22 cellular contexts compared by ENCODE assay signal in the genomic region with DNA sequence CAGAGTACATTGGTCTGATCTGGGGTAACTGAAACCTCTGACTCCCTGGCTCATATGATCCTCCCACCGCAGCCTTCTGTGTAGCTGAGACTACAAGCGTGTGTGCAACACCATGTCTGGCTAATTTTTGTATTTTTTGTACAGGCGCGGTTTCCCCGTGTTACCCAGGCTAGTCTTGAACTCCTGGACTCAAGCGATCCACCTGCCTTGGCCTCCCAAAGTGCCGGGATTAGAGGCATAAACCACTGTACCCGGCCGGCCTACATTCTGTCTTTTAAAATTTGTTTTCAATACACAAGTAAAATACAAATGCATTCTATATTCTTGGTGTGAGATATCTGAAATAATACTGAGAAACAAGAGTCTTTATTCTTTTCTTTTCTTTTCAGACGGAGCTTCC. TPM values are rescaled to one million over a fixed set of nuclear protein-coding genes. Genes with fewer than 3 reads are reported as not detected.
DNase-seq lines count a peak whose midpoint lies in the region; ATAC-seq and TF ChIP-seq lines count a peak whose summit lies in the region.
"Had no signal": no experiment of that assay in that cellular context is flagged by ENCODE, and none has a peak within 500 bp of the region (broad histone marks: within the 10 kb centered on the region; RNA-seq: fewer than 3 reads in every experiment).

No MANE protein-coding gene starts in this region.

- H3K36me3 Mint-ChIP-seq in natural killer cell (no peaks in the 10 kb centered on the region), nephron (ENCODE audit: low read depth) (no peaks in the 10 kb centered on the region)
- no peaks in the 10 kb centered on the region for H3K36me3 Mint-ChIP-seq in natural killer cell treated with Interleukin-12 subunit alpha and Interleukin-12 subunit beta and Interleukin-15 and Interleukin-18, amount 100 ng/mL, for 72 hours
- H3K36me3 Mint-ChIP-seq in activated CD8-positive, alpha-beta T cell treated with anti-CD3 and anti-CD28 coated beads for 36 hours (ENCODE audit: low read depth), result no peaks in the 10 kb centered on the region

- CTCF ChIA-PET in activated CD8-positive, alpha-beta T cell treated with anti-CD3 and anti-CD28 coated beads for 36 hours (lab: Charles Lee), result interaction anchor here (2.2 to 3.2 kb wide), 2 partner anchors 31 to 179 kb away, joined by 10 to 13 read pairs; a partner anchor contains a TSS

- H3K4me3 Mint-ChIP-seq in natural killer cell (no peak overlapping the region), nephron (peak overlapping the region in 2 of 3 experiments; percentile 35 to 49)
- no peak overlapping the region for H3K4me3 Mint-ChIP-seq in natural killer cell treated with Interleukin-12 subunit alpha and Interleukin-12 subunit beta and Interleukin-15 and Interleukin-18, amount 100 ng/mL, for 72 hours
- peak overlapping the region; percentile 15 for H3K4me3 Mint-ChIP-seq in activated CD8-positive, alpha-beta T cell treated with anti-CD3 and anti-CD28 coated beads for 36 hours

- peaks cover 0 to 9% of the 10 kb centered on the region in 2 donors for H3K4me1 Mint-ChIP-seq in natural killer cell
- H3K4me1 Mint-ChIP-seq in natural killer cell treated with Interleukin-12 subunit alpha and Interleukin-12 subunit beta and Interleukin-15 and Interleukin-18, amount 100 ng/mL, for 72 hours (ENCODE audit: low read depth in 2 of 2), result peaks cover 3 to 7% of the 10 kb centered on the region in 2 donors
- peaks cover 10% of the 10 kb centered on the region for H3K4me1 Mint-ChIP-seq in activated CD8-positive, alpha-beta T cell treated with anti-CD3 and anti-CD28 coated beads for 36 hours (ENCODE audit: low read depth)
- peaks cover 8% of the 10 kb centered on the region for H3K4me1 Mint-ChIP-seq in nephron

- ATAC-seq in natural killer cell, result no peak
- no peak for ATAC-seq in natural killer cell treated with Interleukin-12 subunit alpha and Interleukin-12 subunit beta and Interleukin-15 and Interleukin-18, amount 100 ng/mL, for 72 hours
- no peak for ATAC-seq in activated CD8-positive, alpha-beta T cell treated with anti-CD3 and anti-CD28 coated beads for 36 hours
- no peak for ATAC-seq in HG02840 (IDR thresholded peaks at IDR 0.05; ENCODE audit: low FRiP score, unreplicated experiment)
- ATAC-seq: gastroesophageal sphincter, mucosa of descending colon had no signal

- no peaks in the 10 kb centered on the region for H3K27me3 Mint-ChIP-seq in natural killer cell (ENCODE audit: low read depth in 2 of 2)
- no peaks in the 10 kb centered on the region for H3K27me3 Mint-ChIP-seq in natural killer cell treated with Interleukin-12 subunit alpha and Interleukin-12 subunit beta and Interleukin-15 and Interleukin-18, amount 100 ng/mL, for 72 hours
- no peaks in the 10 kb centered on the region for H3K27me3 Mint-ChIP-seq in activated CD8-positive, alpha-beta T cell treated with anti-CD3 and anti-CD28 coated beads for 36 hours
- no peaks in the 10 kb centered on the region for H3K27me3 Mint-ChIP-seq in nephron (ENCODE audit: low read depth)

- intact Hi-C loops in natural killer cell (cut with micrococcal nuclease), result no loop called here
- intact Hi-C loops in activated CD8-positive, alpha-beta T cell treated with anti-CD3 and anti-CD28 coated beads for 36 hours (cut with micrococcal nuclease), result no loop called here

- no peaks in the 10 kb centered on the region for H3K9me3 Mint-ChIP-seq in natural killer cell
- H3K9me3 Mint-ChIP-seq in natural killer cell treated with Interleukin-12 subunit alpha and Interleukin-12 subunit beta and Interleukin-15 and Interleukin-18, amount 100 ng/mL, for 72 hours, result no peaks in the 10 kb centered on the region
- H3K9me3 Mint-ChIP-seq in activated CD8-positive, alpha-beta T cell treated with anti-CD3 and anti-CD28 coated beads for 36 hours, result no peaks in the 10 kb centered on the region
- H3K9me3 Mint-ChIP-seq in nephron, result no peaks in the 10 kb centered on the region

- H3K27ac Mint-ChIP-seq in natural killer cell (peak overlapping the region; percentile 26 to 36), nephron (peak overlapping the region in 2 of 3 experiments; percentile 21 to 30)
- no peak overlapping the region for H3K27ac Mint-ChIP-seq in natural killer cell treated with Interleukin-12 subunit alpha and Interleukin-12 subunit beta and Interleukin-15 and Interleukin-18, amount 100 ng/mL, for 72 hours
- H3K27ac Mint-ChIP-seq in activated CD8-positive, alpha-beta T cell treated with anti-CD3 and anti-CD28 coated beads for 36 hours, result peak overlapping the region; percentile 46

- no peak for DNase-seq in natural killer cell
- no peak for DNase-seq in natural killer cell treated with Interleukin-12 subunit alpha and Interleukin-12 subunit beta and Interleukin-15 and Interleukin-18, amount 100 ng/mL, for 72 hours (ENCODE audit: low spot score)
- no peak for DNase-seq in activated CD8-positive, alpha-beta T cell treated with anti-CD3 and anti-CD28 coated beads for 36 hours
- DNase-seq in AG08395 (ENCODE audit: low spot score), result no peak
- no peak for DNase-seq in mucosa of gallbladder (ENCODE audit: low spot score)
- DNase-seq in C1 segment of cervical spinal cord (lab: John Stamatoyannopoulos, UW), result no peak
- DNase-seq: activated CD4-positive, alpha-beta T cell treated with anti-CD3 and anti-CD28 coated beads, Interleukin-2, amount 50 U/mL, for 1 hour; activated gamma-delta T cell treated with Interleukin-2 at 50 U/mL for 16 hours; esophagus squamous epithelium; IMR-90; mucosa of descending colon; NCI-H1092; NCI-H1930; NCI-H526 treated with DMSO at 0.1 percent for 48 hours; occipital lobe; stimulated activated CD4-positive, alpha-beta T cell treated with anti-CD3 and anti-CD28 coated beads, Interleukin-4, amount 100 ng/mL, for 4 hours; stimulated activated naive CD4-positive, alpha-beta T cell treated with Interleukin-2 at 50 U/mL for 16 hours; T-helper 1 cell; testis had no signal

- POLR2A ChIA-PET in activated CD8-positive, alpha-beta T cell treated with anti-CD3 and anti-CD28 coated beads for 36 hours (lab: Charles Lee), result no interaction called here

- no peak for TF ChIP-seq CTCF in natural killer cell (IDR thresholded peaks at IDR 0.05)
- TF ChIP-seq CTCF in activated CD8-positive, alpha-beta T cell treated with anti-CD3 and anti-CD28 coated beads for 36 hours (IDR thresholded peaks at IDR 0.05), result no peak
- no peak for TF ChIP-seq CTCF in nephron (IDR thresholded peaks at IDR 0.05; ENCODE audit: unreplicated experiment in 3 of 3)

RNA-seq across cellular contexts. Expression of a gene that starts 1.7 kb away (rescaled TPM):
- total RNA-seq in natural killer cell (10 to 100 TPM; 16.5 to 27.5 (median 18.5) TPM), mucosa of gallbladder (21.2 TPM)
- total RNA-seq in natural killer cell treated with Interleukin-12 subunit alpha and Interleukin-12 subunit beta and Interleukin-15 and Interleukin-18, amount 100 ng/mL, for 72 hours, result 10 to 100 TPM; 11.6 to 12.2 TPM
- total RNA-seq in activated CD8-positive, alpha-beta T cell treated with anti-CD3 and anti-CD28 coated beads for 36 hours, result 10 to 100 TPM; 10.2 to 10.9 TPM

RNA-seq across cellular contexts. Expression of a gene that starts 44.6 kb away (rescaled TPM):
- total RNA-seq in natural killer cell, result 1 to 10 TPM; 1.2 to 2.4 (median 1.8) TPM
- total RNA-seq in natural killer cell treated with Interleukin-12 subunit alpha and Interleukin-12 subunit beta and Interleukin-15 and Interleukin-18, amount 100 ng/mL, for 72 hours, result 1 to 10 TPM; 1.1 to 1.5 TPM
- 1 to 10 TPM; 5.6 to 5.8 TPM for total RNA-seq in activated CD8-positive, alpha-beta T cell treated with anti-CD3 and anti-CD28 coated beads for 36 hours
- 13.0 TPM for total RNA-seq in mucosa of gallbladder

Comparison
In these comparisons a context has a peak if more than half of its experiments do, and no peak if none do; other contexts are left out.
1. H3K27ac Mint-ChIP-seq: peak in natural killer cell (2 of 2), activated CD8-positive, alpha-beta T cell treated with anti-CD3 and anti-CD28 coated beads for 36 hours (single experiment) and nephron (2 of 3); none in natural killer cell treated with Interleukin-12 subunit alpha and Interleukin-12 subunit beta and Interleukin-15 and Interleukin-18, amount 100 ng/mL, for 72 hours (0 of 2).
2. H3K4me3 Mint-ChIP-seq: peak in activated CD8-positive, alpha-beta T cell treated with anti-CD3 and anti-CD28 coated beads for 36 hours (single experiment) and nephron (2 of 3); none in natural killer cell (single experiment) and natural killer cell treated with Interleukin-12 subunit alpha and Interleukin-12 subunit beta and Interleukin-15 and Interleukin-18, amount 100 ng/mL, for 72 hours (single experiment).